In genomic region chr7:15612205-15612604, GRCh38 we compare ENCODE assay signal across 24 cellular contexts. TPM values are rescaled to one million over a fixed set of nuclear protein-coding genes. Genes with fewer than 3 reads are reported as not detected.
DNase-seq lines count a peak whose midpoint lies in the region; ATAC-seq and TF ChIP-seq lines count a peak whose summit lies in the region.
"Had no signal": no experiment of that assay in that cellular context is flagged by ENCODE, and none has a peak within 500 bp of the region (broad histone marks: within the 10 kb centered on the region; RNA-seq: fewer than 3 reads in every experiment).

No MANE protein-coding gene starts in this region.

- H3K79me2 ChIP-seq in GM23338 (replicated peaks; ENCODE audit: insufficient read depth) = no peaks in the 10 kb centered on the region

- no peak overlapping the region for H3K4me3 Mint-ChIP-seq in GM23338
- H3K4me3 Mint-ChIP-seq: CD4-positive, CD25-positive, alpha-beta regulatory T cell; CD8-positive, alpha-beta memory T cell; IgD-negative memory B cell had no signal

- H3K27ac ChIP-seq in GM23338 (ENCODE audit: low read depth) (no peak overlapping the region), upper lobe of right lung (no peak overlapping the region), left ventricle myocardium inferior (replicated peaks) (no peak overlapping the region)

- no peaks in the 10 kb centered on the region for H3F3A ChIP-seq in GM23338 (replicated peaks; ENCODE audit: low read depth)

- no peaks in the 10 kb centered on the region for H4K20me1 ChIP-seq in GM23338 (replicated peaks; ENCODE audit: insufficient read depth)

- DNase-seq in GM23338 (ENCODE audit: low spot score) = no peak
- DNase-seq in SHP77 (lab: John Stamatoyannopoulos, UW) = peak; percentile 86 to 87
- DNase-seq in iPS-NIHi7 (ENCODE audit: extremely low spot score) = peak; percentile 10
- DNase-seq in upper lobe of right lung = no peak
- no peak for DNase-seq in left ventricle myocardium inferior
- DNase-seq in posterior vena cava (ENCODE audit: low spot score) = no peak
- DNase-seq: ACHN; BE2C; C1 segment of cervical spinal cord; CD4-positive, CD25-positive, alpha-beta regulatory T cell; CD8-positive, alpha-beta memory T cell; COR-L47; DMS 273 treated with DMSO at 0.1 percent for 48 hours; DMS53; DND-41; HCEC 1CT; KG1 had no signal

- H3K27me3 ChIP-seq in GM23338 (ENCODE audit: insufficient read depth) (no peaks in the 10 kb centered on the region), upper lobe of right lung (no peaks in the 10 kb centered on the region), left ventricle myocardium inferior (ENCODE audit: low read depth) (no peaks in the 10 kb centered on the region)
- H3K27me3 ChIP-seq: BE2C had no signal

- ATAC-seq in GM23338 = no peak
- peak; percentile 25; the same call in 2 of the 3 replicates for ATAC-seq in SK-N-SH treated with all-trans-retinoic acid at 6 μM for 48 hours
- no peak for ATAC-seq in upper lobe of right lung
- no peak for ATAC-seq in HG02884 (IDR thresholded peaks at IDR 0.05; ENCODE audit: unreplicated experiment)
- ATAC-seq: GM12878, HepG2 had no signal

- no peak overlapping the region for H3K4me2 ChIP-seq in GM23338

- H3K4me1 ChIP-seq in GM23338 (ENCODE audit: insufficient read depth) (peaks cover 9% of the 10 kb centered on the region; the same call in 1 of the 2 replicates), upper lobe of right lung (no peaks in the 10 kb centered on the region), left ventricle myocardium inferior (no peaks in the 10 kb centered on the region)
- H3K4me1 ChIP-seq: BE2C had no signal

- H3K4me1 Mint-ChIP-seq in GM23338 = peaks cover 5% of the 10 kb centered on the region; the same call in 2 of the 3 replicates
- H3K4me1 Mint-ChIP-seq: CD4-positive, CD25-positive, alpha-beta regulatory T cell; CD8-positive, alpha-beta memory T cell; IgD-negative memory B cell had no signal

- H3K36me3 Mint-ChIP-seq in GM23338 (ENCODE audit: low read depth) = no peaks in the 10 kb centered on the region
- H3K36me3 Mint-ChIP-seq: CD4-positive, CD25-positive, alpha-beta regulatory T cell; CD8-positive, alpha-beta memory T cell; IgD-negative memory B cell had no signal

- no peak for TF ChIP-seq CTCF in GM23338 (conservative IDR thresholded peaks at IDR 0.05; ENCODE audit: low read depth in 2 of 2)
- TF ChIP-seq CTCF in upper lobe of right lung (IDR thresholded peaks at IDR 0.05) = no peak
- no peak for TF ChIP-seq CTCF in left ventricle myocardium inferior (IDR thresholded peaks at IDR 0.05; ENCODE audit: borderline replicate concordance)

- intact Hi-C loops in upper lobe of right lung (cut with DNase I) (no loop called here), left ventricle myocardium inferior (cut with micrococcal nuclease) (no loop called here), posterior vena cava (cut with DNase I) (no loop called here)

- peaks cover 3% of the 10 kb centered on the region for H3K27me3 Mint-ChIP-seq in GM23338 (ENCODE audit: insufficient read depth, low read depth, poor library complexity)
- H3K27me3 Mint-ChIP-seq: CD4-positive, CD25-positive, alpha-beta regulatory T cell; CD8-positive, alpha-beta memory T cell; IgD-negative memory B cell had no signal

- H3K27ac Mint-ChIP-seq in GM23338 = no peak overlapping the region
- H3K27ac Mint-ChIP-seq: CD4-positive, CD25-positive, alpha-beta regulatory T cell; CD8-positive, alpha-beta memory T cell; IgD-negative memory B cell had no signal

- no peaks in the 10 kb centered on the region for H3K9me3 Mint-ChIP-seq in GM23338

- no peaks in the 10 kb centered on the region for H3K36me3 ChIP-seq in GM23338 (ENCODE audit: insufficient read depth)
- H3K36me3 ChIP-seq in upper lobe of right lung = no peaks in the 10 kb centered on the region
- peaks cover 5% of the 10 kb centered on the region for H3K36me3 ChIP-seq in left ventricle myocardium inferior
- H3K36me3 ChIP-seq: BE2C had no signal

- no peaks in the 10 kb centered on the region for H3K9me2 ChIP-seq in GM23338 (ENCODE audit: insufficient read depth)

- H3K9me3 ChIP-seq in upper lobe of right lung (no peaks in the 10 kb centered on the region), left ventricle myocardium inferior (replicated peaks) (no peaks in the 10 kb centered on the region)
- H3K9me3 ChIP-seq: BE2C had no signal

- H3K4me3 ChIP-seq in GM23338 (no peak overlapping the region), upper lobe of right lung (no peak overlapping the region), left ventricle myocardium inferior (no peak overlapping the region)
- H3K4me3 ChIP-seq: GM12878 had no signal

- H2AFZ ChIP-seq in GM23338 = 0 out of 2 replicates have a peak overlapping the region, but pooled peaks have one; percentile 11

TF ChIP-seq in GM23338, 12 proteins besides CTCF, POLR2A, EP300 and RAD21 (continues in another document):
- TF ChIP-seq, protein P1, sequence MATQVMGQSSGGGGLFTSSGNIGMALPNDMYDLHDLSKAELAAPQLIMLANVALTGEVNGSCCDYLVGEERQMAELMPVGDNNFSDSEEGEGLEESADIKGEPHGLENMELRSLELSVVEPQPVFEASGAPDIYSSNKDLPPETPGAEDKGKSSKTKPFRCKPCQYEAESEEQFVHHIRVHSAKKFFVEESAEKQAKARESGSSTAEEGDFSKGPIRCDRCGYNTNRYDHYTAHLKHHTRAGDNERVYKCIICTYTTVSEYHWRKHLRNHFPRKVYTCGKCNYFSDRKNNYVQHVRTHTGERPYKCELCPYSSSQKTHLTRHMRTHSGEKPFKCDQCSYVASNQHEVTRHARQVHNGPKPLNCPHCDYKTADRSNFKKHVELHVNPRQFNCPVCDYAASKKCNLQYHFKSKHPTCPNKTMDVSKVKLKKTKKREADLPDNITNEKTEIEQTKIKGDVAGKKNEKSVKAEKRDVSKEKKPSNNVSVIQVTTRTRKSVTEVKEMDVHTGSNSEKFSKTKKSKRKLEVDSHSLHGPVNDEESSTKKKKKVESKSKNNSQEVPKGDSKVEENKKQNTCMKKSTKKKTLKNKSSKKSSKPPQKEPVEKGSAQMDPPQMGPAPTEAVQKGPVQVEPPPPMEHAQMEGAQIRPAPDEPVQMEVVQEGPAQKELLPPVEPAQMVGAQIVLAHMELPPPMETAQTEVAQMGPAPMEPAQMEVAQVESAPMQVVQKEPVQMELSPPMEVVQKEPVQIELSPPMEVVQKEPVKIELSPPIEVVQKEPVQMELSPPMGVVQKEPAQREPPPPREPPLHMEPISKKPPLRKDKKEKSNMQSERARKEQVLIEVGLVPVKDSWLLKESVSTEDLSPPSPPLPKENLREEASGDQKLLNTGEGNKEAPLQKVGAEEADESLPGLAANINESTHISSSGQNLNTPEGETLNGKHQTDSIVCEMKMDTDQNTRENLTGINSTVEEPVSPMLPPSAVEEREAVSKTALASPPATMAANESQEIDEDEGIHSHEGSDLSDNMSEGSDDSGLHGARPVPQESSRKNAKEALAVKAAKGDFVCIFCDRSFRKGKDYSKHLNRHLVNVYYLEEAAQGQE (IDR thresholded peaks at IDR 0.05; ENCODE audit: unreplicated experiment) = no peak
- TF ChIP-seq CREB1 (CRISPR knock-in tag; IDR thresholded peaks at IDR 0.05; ENCODE audit: low read depth) (no peak), ETS1 (IDR thresholded peaks at IDR 0.05) (no peak)

TF ChIP-seq in SK-N-SH treated with all-trans-retinoic acid at 6 μM for 48 hours, 23 proteins besides CTCF, POLR2A, EP300 and RAD21 (continues in another document):
- TF ChIP-seq POU6F1 (CRISPR knock-in tag; IDR thresholded peaks at IDR 0.05; ENCODE audit: borderline replicate concordance, low read depth) = no peak
- TF ChIP-seq PPARA (CRISPR knock-in tag; IDR thresholded peaks at IDR 0.05; ENCODE audit: borderline replicate concordance) = no peak
- TF ChIP-seq ZNF565 (CRISPR knock-in tag; conservative IDR thresholded peaks at IDR 0.05; ENCODE audit: low read depth) = no peak
- TF ChIP-seq CSDC2 (CRISPR knock-in tag; IDR thresholded peaks at IDR 0.05) = no peak
- no peak for TF ChIP-seq ZC3H10 (CRISPR knock-in tag; IDR thresholded peaks at IDR 0.05)
- TF ChIP-seq OSR1 (CRISPR knock-in tag; IDR thresholded peaks at IDR 0.05) = no peak
- TF ChIP-seq ESRRG (CRISPR knock-in tag; IDR thresholded peaks at IDR 0.05) = no peak
- no peak for TF ChIP-seq TCF4 (CRISPR knock-in tag; IDR thresholded peaks at IDR 0.05; ENCODE audit: borderline replicate concordance)
- TF ChIP-seq CREB5 (CRISPR knock-in tag; IDR thresholded peaks at IDR 0.05; ENCODE audit: low read depth) = no peak

RNA-seq across cellular contexts. Expression of gene AGMO, which starts 50.4 kb away (rescaled TPM):
- 0.42 and 3.9 TPM in 2 replicates for total RNA-seq in GM23338 (2014; rRNA removed; shearing (Covaris generic))
- 0.55 and 0.56 TPM in 2 replicates for polyA plus RNA-seq in GM23338 (2016; fragmentation: Nextera tagmentation; extraction: Ambion mirVana)
- total RNA-seq in upper lobe of right lung = 0.20 TPM
- total RNA-seq in left ventricle myocardium inferior = 0.36 TPM
- 1 to 10 TPM; 1.3 to 1.9 TPM for total RNA-seq in posterior vena cava
- total RNA-seq: A172; CD4-positive, CD25-positive, alpha-beta regulatory T cell; CD8-positive, alpha-beta memory T cell; G401; GM12878 had no signal
- polyA plus RNA-seq: CD4-positive, CD25-positive, alpha-beta regulatory T cell; CD8-positive, alpha-beta memory T cell; IgD-negative memory B cell had no signal

Comparison
In these comparisons a context has a peak if more than half of its experiments do, and no peak if none do; other contexts are left out.
1. DNase-seq: peak in SHP77 (2 of 2) and iPS-NIHi7 (single experiment); none in GM23338 (single experiment), upper lobe of right lung (single experiment), left ventricle myocardium inferior (single experiment) and posterior vena cava (single experiment).